In the genomic region with DNA sequence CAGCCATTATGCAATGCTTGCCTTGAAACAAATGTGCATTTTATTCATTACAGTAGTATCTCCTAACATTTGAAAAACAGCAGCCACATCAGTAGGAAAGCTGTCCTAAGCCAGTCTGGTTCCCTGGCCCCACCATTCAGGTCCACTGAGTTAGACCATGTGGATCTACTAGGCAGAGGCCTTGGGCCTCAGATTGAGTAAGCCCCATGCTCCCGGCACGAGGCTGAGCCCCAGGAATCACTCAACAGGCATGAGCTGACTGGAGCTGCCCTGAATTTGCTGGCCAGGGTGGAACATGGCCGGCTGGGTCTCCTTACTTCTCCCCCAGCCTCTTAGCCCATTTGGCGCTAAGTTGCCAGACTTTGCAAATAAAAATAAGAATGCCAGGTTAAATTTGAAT, we compare ENCODE assay signal across 18 cellular contexts.
DNase-seq lines count a peak whose midpoint lies in the region; ATAC-seq and TF ChIP-seq lines count a peak whose summit lies in the region.
"Had no signal": no experiment of that assay in that cellular context is flagged by ENCODE, and none has a peak within 500 bp of the region (broad histone marks: within the 10 kb centered on the region; RNA-seq: fewer than 3 reads in every experiment).

No MANE protein-coding gene starts in this region.

- CTCF ChIA-PET in Panc1 (lab: Charles Lee) = interaction anchor here (0.6 kb wide), 1 partner anchor 419 kb away, joined by 3 read pairs; no protein-coding TSS in a partner anchor

- TF ChIP-seq POLR2A in sigmoid colon (IDR thresholded peaks at IDR 0.05) = no peak

- TF ChIP-seq CTCF in Panc1 (IDR thresholded peaks at IDR 0.05) (no peak), fibroblast of the aortic adventitia (IDR thresholded peaks at IDR 0.05; ENCODE audit: insufficient read depth, low read length) (no peak), sigmoid colon (IDR thresholded peaks at IDR 0.05) (no peak)

- in situ Hi-C loops in Panc1 (cut with HindIII; ENCODE audit: low pct_unique_long_range_greater_than_20kb, low sequenced_read_pairs) = no loop called here

- H3K36me3 ChIP-seq in Panc1 (ENCODE audit: control insufficient read depth, insufficient read depth, low read length) (no peaks in the 10 kb centered on the region), sigmoid colon (no peaks in the 10 kb centered on the region)

- WGBS in right cardiac atrium = 80% methylated on average over 4 of the region's 4 CpGs
- WGBS in sigmoid colon, 2 donors = 85 to 90% methylated on average over 4 of the region's 4 CpGs

- H3K27me3 ChIP-seq in right cardiac atrium (ENCODE audit: control insufficient read depth, insufficient read depth) = no peaks in the 10 kb centered on the region
- no peaks in the 10 kb centered on the region for H3K27me3 ChIP-seq in Panc1 (ENCODE audit: control insufficient read depth, insufficient read depth, low read length)
- H3K27me3 ChIP-seq in sigmoid colon = no peaks in the 10 kb centered on the region

- H3K9me3 ChIP-seq in right cardiac atrium (ENCODE audit: control insufficient read depth, low read length) (no peaks in the 10 kb centered on the region), Panc1 (ENCODE audit: control insufficient read depth, insufficient read depth, low read depth, low read length) (peaks cover 5% of the 10 kb centered on the region; the same call in 1 of the 2 replicates), sigmoid colon (peaks cover 0 to 10% (median 0%) of the 10 kb centered on the region in 4 donors)

- ATAC-seq in right cardiac atrium (peak in 1 of 2 donors; percentile 47), Right ventricle myocardium superior (ENCODE audit: poor library complexity) (no peak), Panc1 (no peak)
- ATAC-seq: A549 had no signal

- H3K4me1 ChIP-seq in right cardiac atrium (ENCODE audit: control insufficient read depth, insufficient read depth, low read length) (no peaks in the 10 kb centered on the region), Panc1 (ENCODE audit: control insufficient read depth, insufficient read depth, low read length) (no peaks in the 10 kb centered on the region), sigmoid colon (peaks cover 0 to 21% (median 14%) of the 10 kb centered on the region in 4 donors)
- H3K4me1 ChIP-seq: A549 had no signal

- POLR2A ChIA-PET in Panc1 (lab: Charles Lee) = no interaction called here

- no TSS peak for BruUV-seq in Panc1 (replicated peaks; lab: Mats Ljungman, UMichigan)

- H3K27ac ChIP-seq in right cardiac atrium (ENCODE audit: low read length) = no peak overlapping the region
- peak overlapping the region; percentile 39; the same call in 1 of the 2 replicates for H3K27ac ChIP-seq in Panc1 (ENCODE audit: low read length)
- H3K27ac ChIP-seq in sigmoid colon = peak overlapping the region in 3 of 4 donors; percentile 48 to 62 (median 52)
- H3K27ac ChIP-seq: HL-60 had no signal

- no peak for TF ChIP-seq EP300 in sigmoid colon (IDR thresholded peaks at IDR 0.05)

- DNase-seq in right cardiac atrium (peak; percentile 52 to 73 (median 66)), Right ventricle myocardium superior (no peak), Panc1 (ENCODE audit: low read depth, low spot score) (no peak), fibroblast of the aortic adventitia (ENCODE audit: low read depth) (peak; percentile 20), sigmoid colon (peak; percentile 78), mesenteric fat pad (ENCODE audit: low spot score) (no peak), LoVo (ENCODE audit: low spot score) (no peak), MV-4-11 (lab: John Stamatoyannopoulos, UW) (no peak)
- DNase-seq: C1 segment of cervical spinal cord, H9, Kasumi-1, MM.1S, NCI-H1092 treated with DMSO at 0.1 percent for 48 hours, NCI-H2081, NCI-H446 treated with DMSO at 0.1 percent for 48 hours, NCI-H69 had no signal

- intact Hi-C loops in right cardiac atrium (cut with DNase I) (loop anchor here in 2 of 4 donors (10.0 kb wide), 2 partner anchors 148 to 362 kb away; no protein-coding TSS in a partner anchor), Right ventricle myocardium superior (cut with DNase I) (loop anchor here (10.0 kb wide), 2 partner anchors 148 to 362 kb away; no protein-coding TSS in a partner anchor), Panc1 (cut with micrococcal nuclease; ENCODE audit: unreplicated experiment) (no loop called here), sigmoid colon (cut with DNase I) (no loop called here)

- H3K4me3 ChIP-seq in right cardiac atrium (ENCODE audit: low read length) = no peak overlapping the region
- H3K4me3 ChIP-seq in Panc1 (ENCODE audit: low read depth in 2 of 2, low read length in 2 of 2) = no peak overlapping the region
- H3K4me3 ChIP-seq in fibroblast of the aortic adventitia (ENCODE audit: low read depth, low read length) = no peak overlapping the region
- no peak overlapping the region for H3K4me3 ChIP-seq in sigmoid colon
- H3K4me3 ChIP-seq: A549 had no signal

Comparison
In these comparisons a context has a peak if more than half of its experiments do, and no peak if none do; other contexts are left out.
1. DNase-seq: peak in right cardiac atrium (3 of 3), fibroblast of the aortic adventitia (single experiment) and sigmoid colon (single experiment); none in Right ventricle myocardium superior (single experiment), Panc1 (single experiment), mesenteric fat pad (single experiment), LoVo (single experiment) and MV-4-11 (single experiment).